ENCODE assay signal across 1 cellular context in the genomic region with DNA sequence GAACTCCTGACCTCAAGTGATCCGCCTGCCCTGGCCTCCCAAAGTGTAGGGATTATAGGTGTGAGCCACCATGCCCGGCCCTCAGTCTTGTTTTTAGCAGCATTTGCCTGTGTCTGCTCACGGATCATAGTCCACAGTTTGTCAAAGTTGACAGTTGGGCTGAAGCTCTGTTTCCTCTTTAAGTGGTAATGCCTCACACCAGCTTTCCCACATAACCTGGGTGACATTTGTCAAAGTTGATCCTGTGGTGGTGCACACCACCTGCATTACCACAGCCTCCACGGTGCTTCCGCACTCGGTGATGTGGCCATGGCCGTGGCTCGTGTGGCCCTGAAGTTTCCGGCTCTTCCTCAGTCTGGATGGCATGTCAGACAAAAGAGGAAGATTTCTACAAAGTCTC.
TF ChIP-seq lines count a peak whose summit lies in the region.

No MANE protein-coding gene starts in this region.

TF ChIP-seq in WTC11, 78 proteins besides CTCF, POLR2A, EP300 and RAD21 (continued from another document):
- TF ChIP-seq, protein P1, sequence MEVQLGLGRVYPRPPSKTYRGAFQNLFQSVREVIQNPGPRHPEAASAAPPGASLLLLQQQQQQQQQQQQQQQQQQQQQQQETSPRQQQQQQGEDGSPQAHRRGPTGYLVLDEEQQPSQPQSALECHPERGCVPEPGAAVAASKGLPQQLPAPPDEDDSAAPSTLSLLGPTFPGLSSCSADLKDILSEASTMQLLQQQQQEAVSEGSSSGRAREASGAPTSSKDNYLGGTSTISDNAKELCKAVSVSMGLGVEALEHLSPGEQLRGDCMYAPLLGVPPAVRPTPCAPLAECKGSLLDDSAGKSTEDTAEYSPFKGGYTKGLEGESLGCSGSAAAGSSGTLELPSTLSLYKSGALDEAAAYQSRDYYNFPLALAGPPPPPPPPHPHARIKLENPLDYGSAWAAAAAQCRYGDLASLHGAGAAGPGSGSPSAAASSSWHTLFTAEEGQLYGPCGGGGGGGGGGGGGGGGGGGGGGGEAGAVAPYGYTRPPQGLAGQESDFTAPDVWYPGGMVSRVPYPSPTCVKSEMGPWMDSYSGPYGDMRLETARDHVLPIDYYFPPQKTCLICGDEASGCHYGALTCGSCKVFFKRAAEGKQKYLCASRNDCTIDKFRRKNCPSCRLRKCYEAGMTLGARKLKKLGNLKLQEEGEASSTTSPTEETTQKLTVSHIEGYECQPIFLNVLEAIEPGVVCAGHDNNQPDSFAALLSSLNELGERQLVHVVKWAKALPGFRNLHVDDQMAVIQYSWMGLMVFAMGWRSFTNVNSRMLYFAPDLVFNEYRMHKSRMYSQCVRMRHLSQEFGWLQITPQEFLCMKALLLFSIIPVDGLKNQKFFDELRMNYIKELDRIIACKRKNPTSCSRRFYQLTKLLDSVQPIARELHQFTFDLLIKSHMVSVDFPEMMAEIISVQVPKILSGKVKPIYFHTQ (CRISPR knock-in tag; IDR thresholded peaks at IDR 0.05): no peak
- TF ChIP-seq NR3C1 (CRISPR knock-in tag; conservative IDR thresholded peaks at IDR 0.05; ENCODE audit: low read depth) (no peak), SMAD3 (CRISPR knock-in tag; IDR thresholded peaks at IDR 0.05; ENCODE audit: borderline replicate concordance) (no peak), ZNF121 (CRISPR knock-in tag; IDR thresholded peaks at IDR 0.05) (no peak), MXD4 (CRISPR knock-in tag; IDR thresholded peaks at IDR 0.05; ENCODE audit: borderline replicate concordance) (no peak), GRHL2 (CRISPR knock-in tag; IDR thresholded peaks at IDR 0.05; ENCODE audit: insufficient replicate concordance, severe bottlenecking) (no peak), CBFB (CRISPR knock-in tag; IDR thresholded peaks at IDR 0.05; ENCODE audit: low read depth) (no peak), ZNF138 (CRISPR knock-in tag; conservative IDR thresholded peaks at IDR 0.05) (no peak), TP53 (CRISPR knock-in tag; IDR thresholded peaks at IDR 0.05) (no peak)
- TF ChIP-seq, protein P2, sequence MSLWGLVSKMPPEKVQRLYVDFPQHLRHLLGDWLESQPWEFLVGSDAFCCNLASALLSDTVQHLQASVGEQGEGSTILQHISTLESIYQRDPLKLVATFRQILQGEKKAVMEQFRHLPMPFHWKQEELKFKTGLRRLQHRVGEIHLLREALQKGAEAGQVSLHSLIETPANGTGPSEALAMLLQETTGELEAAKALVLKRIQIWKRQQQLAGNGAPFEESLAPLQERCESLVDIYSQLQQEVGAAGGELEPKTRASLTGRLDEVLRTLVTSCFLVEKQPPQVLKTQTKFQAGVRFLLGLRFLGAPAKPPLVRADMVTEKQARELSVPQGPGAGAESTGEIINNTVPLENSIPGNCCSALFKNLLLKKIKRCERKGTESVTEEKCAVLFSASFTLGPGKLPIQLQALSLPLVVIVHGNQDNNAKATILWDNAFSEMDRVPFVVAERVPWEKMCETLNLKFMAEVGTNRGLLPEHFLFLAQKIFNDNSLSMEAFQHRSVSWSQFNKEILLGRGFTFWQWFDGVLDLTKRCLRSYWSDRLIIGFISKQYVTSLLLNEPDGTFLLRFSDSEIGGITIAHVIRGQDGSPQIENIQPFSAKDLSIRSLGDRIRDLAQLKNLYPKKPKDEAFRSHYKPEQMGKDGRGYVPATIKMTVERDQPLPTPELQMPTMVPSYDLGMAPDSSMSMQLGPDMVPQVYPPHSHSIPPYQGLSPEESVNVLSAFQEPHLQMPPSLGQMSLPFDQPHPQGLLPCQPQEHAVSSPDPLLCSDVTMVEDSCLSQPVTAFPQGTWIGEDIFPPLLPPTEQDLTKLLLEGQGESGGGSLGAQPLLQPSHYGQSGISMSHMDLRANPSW (CRISPR knock-in tag; conservative IDR thresholded peaks at IDR 0.05; ENCODE audit: low read depth): no peak
- TF ChIP-seq, protein P3, sequence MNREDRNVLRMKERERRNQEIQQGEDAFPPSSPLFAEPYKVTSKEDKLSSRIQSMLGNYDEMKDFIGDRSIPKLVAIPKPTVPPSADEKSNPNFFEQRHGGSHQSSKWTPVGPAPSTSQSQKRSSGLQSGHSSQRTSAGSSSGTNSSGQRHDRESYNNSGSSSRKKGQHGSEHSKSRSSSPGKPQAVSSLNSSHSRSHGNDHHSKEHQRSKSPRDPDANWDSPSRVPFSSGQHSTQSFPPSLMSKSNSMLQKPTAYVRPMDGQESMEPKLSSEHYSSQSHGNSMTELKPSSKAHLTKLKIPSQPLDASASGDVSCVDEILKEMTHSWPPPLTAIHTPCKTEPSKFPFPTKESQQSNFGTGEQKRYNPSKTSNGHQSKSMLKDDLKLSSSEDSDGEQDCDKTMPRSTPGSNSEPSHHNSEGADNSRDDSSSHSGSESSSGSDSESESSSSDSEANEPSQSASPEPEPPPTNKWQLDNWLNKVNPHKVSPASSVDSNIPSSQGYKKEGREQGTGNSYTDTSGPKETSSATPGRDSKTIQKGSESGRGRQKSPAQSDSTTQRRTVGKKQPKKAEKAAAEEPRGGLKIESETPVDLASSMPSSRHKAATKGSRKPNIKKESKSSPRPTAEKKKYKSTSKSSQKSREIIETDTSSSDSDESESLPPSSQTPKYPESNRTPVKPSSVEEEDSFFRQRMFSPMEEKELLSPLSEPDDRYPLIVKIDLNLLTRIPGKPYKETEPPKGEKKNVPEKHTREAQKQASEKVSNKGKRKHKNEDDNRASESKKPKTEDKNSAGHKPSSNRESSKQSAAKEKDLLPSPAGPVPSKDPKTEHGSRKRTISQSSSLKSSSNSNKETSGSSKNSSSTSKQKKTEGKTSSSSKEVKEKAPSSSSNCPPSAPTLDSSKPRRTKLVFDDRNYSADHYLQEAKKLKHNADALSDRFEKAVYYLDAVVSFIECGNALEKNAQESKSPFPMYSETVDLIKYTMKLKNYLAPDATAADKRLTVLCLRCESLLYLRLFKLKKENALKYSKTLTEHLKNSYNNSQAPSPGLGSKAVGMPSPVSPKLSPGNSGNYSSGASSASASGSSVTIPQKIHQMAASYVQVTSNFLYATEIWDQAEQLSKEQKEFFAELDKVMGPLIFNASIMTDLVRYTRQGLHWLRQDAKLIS (CRISPR knock-in tag; IDR thresholded peaks at IDR 0.05; ENCODE audit: borderline replicate concordance): no peak
TF ChIP-seq in WTC11: peak in this region for 0.
